1 cellular context compared by ENCODE assay signal in the genomic region with DNA sequence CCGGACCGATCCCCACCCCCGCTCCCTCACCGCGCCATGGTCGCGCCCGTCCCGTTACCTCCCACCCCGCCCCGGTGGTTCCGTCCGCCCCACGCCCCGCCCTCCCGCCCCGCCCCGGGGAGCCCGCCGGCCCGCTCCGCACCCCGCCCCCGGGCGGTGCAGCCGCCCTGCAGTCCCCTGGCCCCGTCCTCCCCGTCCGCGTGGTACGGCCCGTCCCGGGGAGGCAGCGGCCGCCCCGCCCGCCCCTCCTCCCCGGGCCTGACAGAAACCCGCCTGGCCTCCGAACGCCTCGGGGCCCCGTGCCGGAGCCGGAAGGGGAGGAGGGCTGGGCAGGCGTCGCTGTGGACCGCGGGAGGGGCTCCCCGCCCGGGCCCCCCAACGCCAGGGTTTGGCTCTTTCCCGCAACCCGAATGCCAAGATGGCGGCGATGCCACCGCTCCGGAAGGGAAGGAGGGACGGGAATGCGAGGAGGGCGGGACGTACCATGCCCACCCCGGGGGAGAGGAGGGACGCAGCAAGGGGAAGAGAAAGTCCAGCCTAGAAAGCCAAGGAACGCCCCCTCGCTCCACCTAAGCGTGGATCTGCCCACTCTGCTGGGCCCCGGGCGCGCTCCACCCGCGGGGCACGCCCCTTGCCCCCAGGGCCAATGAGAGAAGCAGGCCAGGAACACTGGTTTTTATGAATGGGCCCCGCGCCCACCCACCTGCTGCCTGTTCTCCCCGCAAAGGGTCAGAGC.
TF ChIP-seq lines count a peak whose summit lies in the region.

A gene (minus strand): TSS at position 56 of the 736 bp plus-strand sequence. CDS start 132 bp downstream, outside the sequence.

TF ChIP-seq in HepG2, 621 proteins besides CTCF, POLR2A, EP300 and RAD21 (continued from another document and continues in another):
- TF ChIP-seq, protein P1, sequence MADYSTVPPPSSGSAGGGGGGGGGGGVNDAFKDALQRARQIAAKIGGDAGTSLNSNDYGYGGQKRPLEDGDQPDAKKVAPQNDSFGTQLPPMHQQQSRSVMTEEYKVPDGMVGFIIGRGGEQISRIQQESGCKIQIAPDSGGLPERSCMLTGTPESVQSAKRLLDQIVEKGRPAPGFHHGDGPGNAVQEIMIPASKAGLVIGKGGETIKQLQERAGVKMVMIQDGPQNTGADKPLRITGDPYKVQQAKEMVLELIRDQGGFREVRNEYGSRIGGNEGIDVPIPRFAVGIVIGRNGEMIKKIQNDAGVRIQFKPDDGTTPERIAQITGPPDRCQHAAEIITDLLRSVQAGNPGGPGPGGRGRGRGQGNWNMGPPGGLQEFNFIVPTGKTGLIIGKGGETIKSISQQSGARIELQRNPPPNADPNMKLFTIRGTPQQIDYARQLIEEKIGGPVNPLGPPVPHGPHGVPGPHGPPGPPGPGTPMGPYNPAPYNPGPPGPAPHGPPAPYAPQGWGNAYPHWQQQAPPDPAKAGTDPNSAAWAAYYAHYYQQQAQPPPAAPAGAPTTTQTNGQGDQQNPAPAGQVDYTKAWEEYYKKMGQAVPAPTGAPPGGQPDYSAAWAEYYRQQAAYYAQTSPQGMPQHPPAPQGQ (CRISPR knock-in tag; IDR thresholded peaks at IDR 0.05; ENCODE audit: borderline replicate concordance), result no peak
- TF ChIP-seq MAFF (IDR thresholded peaks at IDR 0.05; ENCODE audit: low read depth, low read length) (0 out of 2 replicates have a peak, but pooled peaks have one; percentile 6), PPARG (CRISPR knock-in tag; conservative IDR thresholded peaks at IDR 0.05) (no peak; the same call in 1 of the 2 replicates), REPIN1 (CRISPR knock-in tag; IDR thresholded peaks at IDR 0.05; ENCODE audit: borderline replicate concordance, low read depth) (peak; percentile 90), TOE1 (CRISPR knock-in tag; IDR thresholded peaks at IDR 0.05) (no peak), SRSF4 (IDR thresholded peaks at IDR 0.05; ENCODE audit: low read depth, low read length, poor library complexity, severe bottlenecking) (no peak), ZNF382 (CRISPR knock-in tag; IDR thresholded peaks at IDR 0.05; ENCODE audit: borderline replicate concordance) (no peak), ZNF24 (IDR thresholded peaks at IDR 0.05) (no peak), HOXA5 (CRISPR knock-in tag; IDR thresholded peaks at IDR 0.05) (peak; percentile 90; the same call in 1 of the 2 replicates), SNAI1 (CRISPR knock-in tag; IDR thresholded peaks at IDR 0.05; ENCODE audit: borderline replicate concordance) (no peak; the same call in 1 of the 2 replicates), MIXL1 (CRISPR knock-in tag; IDR thresholded peaks at IDR 0.05) (peak; percentile 66), ETV5 (CRISPR knock-in tag; IDR thresholded peaks at IDR 0.05; ENCODE audit: borderline replicate concordance) (peak; percentile 96), ZNF558 (CRISPR knock-in tag; IDR thresholded peaks at IDR 0.05; ENCODE audit: borderline replicate concordance) (peak; percentile 61; the same call in 1 of the 2 replicates), FOSL1 (CRISPR knock-in tag; IDR thresholded peaks at IDR 0.05; ENCODE audit: borderline replicate concordance) (no peak), ZNF335 (CRISPR knock-in tag; IDR thresholded peaks at IDR 0.05) (no peak), SKI (IDR thresholded peaks at IDR 0.05; ENCODE audit: partially characterized antibody) (peak; percentile 61), ZNF317 (CRISPR knock-in tag; IDR thresholded peaks at IDR 0.05) (peak; percentile 85), PRPF4 (IDR thresholded peaks at IDR 0.05; ENCODE audit: low read depth, low read length, poor library complexity, severe bottlenecking) (no peak), HDAC6 (IDR thresholded peaks at IDR 0.05; ENCODE audit: low read depth, low read length) (no peak), MLLT10 (CRISPR knock-in tag; IDR thresholded peaks at IDR 0.05) (no peak), ZNF775 (CRISPR knock-in tag; IDR thresholded peaks at IDR 0.05; ENCODE audit: borderline replicate concordance) (peak; percentile 48; the same call in 1 of the 2 replicates), TBP (CRISPR knock-in tag; IDR thresholded peaks at IDR 0.05) (no peak), MATR3 (CRISPR knock-in tag; IDR thresholded peaks at IDR 0.05) (no peak), DNMT3B (CRISPR knock-in tag; conservative IDR thresholded peaks at IDR 0.05) (peak; percentile 86), NFKB2 (CRISPR knock-in tag; IDR thresholded peaks at IDR 0.05; ENCODE audit: borderline replicate concordance) (no peak), ZNF550 (CRISPR knock-in tag; IDR thresholded peaks at IDR 0.05; ENCODE audit: borderline replicate concordance) (no peak)
- TF ChIP-seq, protein P2, sequence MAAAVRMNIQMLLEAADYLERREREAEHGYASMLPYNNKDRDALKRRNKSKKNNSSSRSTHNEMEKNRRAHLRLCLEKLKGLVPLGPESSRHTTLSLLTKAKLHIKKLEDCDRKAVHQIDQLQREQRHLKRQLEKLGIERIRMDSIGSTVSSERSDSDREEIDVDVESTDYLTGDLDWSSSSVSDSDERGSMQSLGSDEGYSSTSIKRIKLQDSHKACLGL (CRISPR knock-in tag; IDR thresholded peaks at IDR 0.05), result no peak
- TF ChIP-seq, protein P3, sequence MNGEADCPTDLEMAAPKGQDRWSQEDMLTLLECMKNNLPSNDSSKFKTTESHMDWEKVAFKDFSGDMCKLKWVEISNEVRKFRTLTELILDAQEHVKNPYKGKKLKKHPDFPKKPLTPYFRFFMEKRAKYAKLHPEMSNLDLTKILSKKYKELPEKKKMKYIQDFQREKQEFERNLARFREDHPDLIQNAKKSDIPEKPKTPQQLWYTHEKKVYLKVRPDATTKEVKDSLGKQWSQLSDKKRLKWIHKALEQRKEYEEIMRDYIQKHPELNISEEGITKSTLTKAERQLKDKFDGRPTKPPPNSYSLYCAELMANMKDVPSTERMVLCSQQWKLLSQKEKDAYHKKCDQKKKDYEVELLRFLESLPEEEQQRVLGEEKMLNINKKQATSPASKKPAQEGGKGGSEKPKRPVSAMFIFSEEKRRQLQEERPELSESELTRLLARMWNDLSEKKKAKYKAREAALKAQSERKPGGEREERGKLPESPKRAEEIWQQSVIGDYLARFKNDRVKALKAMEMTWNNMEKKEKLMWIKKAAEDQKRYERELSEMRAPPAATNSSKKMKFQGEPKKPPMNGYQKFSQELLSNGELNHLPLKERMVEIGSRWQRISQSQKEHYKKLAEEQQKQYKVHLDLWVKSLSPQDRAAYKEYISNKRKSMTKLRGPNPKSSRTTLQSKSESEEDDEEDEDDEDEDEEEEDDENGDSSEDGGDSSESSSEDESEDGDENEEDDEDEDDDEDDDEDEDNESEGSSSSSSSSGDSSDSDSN (CRISPR knock-in tag; IDR thresholded peaks at IDR 0.05), result peak; percentile 27; the same call in 1 of the 2 replicates
- TF ChIP-seq, protein P4, sequence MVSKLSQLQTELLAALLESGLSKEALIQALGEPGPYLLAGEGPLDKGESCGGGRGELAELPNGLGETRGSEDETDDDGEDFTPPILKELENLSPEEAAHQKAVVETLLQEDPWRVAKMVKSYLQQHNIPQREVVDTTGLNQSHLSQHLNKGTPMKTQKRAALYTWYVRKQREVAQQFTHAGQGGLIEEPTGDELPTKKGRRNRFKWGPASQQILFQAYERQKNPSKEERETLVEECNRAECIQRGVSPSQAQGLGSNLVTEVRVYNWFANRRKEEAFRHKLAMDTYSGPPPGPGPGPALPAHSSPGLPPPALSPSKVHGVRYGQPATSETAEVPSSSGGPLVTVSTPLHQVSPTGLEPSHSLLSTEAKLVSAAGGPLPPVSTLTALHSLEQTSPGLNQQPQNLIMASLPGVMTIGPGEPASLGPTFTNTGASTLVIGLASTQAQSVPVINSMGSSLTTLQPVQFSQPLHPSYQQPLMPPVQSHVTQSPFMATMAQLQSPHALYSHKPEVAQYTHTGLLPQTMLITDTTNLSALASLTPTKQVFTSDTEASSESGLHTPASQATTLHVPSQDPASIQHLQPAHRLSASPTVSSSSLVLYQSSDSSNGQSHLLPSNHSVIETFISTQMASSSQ (IDR thresholded peaks at IDR 0.05; ENCODE audit: low read depth), result no peak
- TF ChIP-seq, protein P4 (CRISPR knock-in tag; IDR thresholded peaks at IDR 0.05; ENCODE audit: borderline replicate concordance), result peak; percentile 83
- TF ChIP-seq, protein P5, sequence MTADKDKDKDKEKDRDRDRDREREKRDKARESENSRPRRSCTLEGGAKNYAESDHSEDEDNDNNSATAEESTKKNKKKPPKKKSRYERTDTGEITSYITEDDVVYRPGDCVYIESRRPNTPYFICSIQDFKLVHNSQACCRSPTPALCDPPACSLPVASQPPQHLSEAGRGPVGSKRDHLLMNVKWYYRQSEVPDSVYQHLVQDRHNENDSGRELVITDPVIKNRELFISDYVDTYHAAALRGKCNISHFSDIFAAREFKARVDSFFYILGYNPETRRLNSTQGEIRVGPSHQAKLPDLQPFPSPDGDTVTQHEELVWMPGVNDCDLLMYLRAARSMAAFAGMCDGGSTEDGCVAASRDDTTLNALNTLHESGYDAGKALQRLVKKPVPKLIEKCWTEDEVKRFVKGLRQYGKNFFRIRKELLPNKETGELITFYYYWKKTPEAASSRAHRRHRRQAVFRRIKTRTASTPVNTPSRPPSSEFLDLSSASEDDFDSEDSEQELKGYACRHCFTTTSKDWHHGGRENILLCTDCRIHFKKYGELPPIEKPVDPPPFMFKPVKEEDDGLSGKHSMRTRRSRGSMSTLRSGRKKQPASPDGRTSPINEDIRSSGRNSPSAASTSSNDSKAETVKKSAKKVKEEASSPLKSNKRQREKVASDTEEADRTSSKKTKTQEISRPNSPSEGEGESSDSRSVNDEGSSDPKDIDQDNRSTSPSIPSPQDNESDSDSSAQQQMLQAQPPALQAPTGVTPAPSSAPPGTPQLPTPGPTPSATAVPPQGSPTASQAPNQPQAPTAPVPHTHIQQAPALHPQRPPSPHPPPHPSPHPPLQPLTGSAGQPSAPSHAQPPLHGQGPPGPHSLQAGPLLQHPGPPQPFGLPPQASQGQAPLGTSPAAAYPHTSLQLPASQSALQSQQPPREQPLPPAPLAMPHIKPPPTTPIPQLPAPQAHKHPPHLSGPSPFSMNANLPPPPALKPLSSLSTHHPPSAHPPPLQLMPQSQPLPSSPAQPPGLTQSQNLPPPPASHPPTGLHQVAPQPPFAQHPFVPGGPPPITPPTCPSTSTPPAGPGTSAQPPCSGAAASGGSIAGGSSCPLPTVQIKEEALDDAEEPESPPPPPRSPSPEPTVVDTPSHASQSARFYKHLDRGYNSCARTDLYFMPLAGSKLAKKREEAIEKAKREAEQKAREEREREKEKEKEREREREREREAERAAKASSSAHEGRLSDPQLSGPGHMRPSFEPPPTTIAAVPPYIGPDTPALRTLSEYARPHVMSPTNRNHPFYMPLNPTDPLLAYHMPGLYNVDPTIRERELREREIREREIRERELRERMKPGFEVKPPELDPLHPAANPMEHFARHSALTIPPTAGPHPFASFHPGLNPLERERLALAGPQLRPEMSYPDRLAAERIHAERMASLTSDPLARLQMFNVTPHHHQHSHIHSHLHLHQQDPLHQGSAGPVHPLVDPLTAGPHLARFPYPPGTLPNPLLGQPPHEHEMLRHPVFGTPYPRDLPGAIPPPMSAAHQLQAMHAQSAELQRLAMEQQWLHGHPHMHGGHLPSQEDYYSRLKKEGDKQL (CRISPR knock-in tag; IDR thresholded peaks at IDR 0.05; ENCODE audit: low read depth), result 0 out of 2 replicates have a peak, but pooled peaks have one; percentile 3
- TF ChIP-seq, protein P6, sequence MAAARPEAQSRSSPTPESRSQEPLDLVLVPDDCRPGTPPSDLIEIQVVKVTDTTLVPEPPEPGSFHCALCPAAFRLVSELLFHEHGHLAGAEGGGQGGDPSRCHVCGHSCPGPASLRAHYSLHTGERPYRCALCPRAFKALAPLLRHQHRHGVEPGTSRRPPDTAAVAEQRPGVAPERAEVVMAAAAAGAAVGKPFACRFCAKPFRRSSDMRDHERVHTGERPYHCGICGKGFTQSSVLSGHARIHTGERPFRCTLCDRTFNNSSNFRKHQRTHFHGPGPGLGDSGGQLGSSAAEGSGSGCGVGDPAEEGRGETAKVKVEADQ (CRISPR knock-in tag; IDR thresholded peaks at IDR 0.05; ENCODE audit: borderline replicate concordance), result peak; percentile 35; the same call in 1 of the 2 replicates
- TF ChIP-seq, protein P7, sequence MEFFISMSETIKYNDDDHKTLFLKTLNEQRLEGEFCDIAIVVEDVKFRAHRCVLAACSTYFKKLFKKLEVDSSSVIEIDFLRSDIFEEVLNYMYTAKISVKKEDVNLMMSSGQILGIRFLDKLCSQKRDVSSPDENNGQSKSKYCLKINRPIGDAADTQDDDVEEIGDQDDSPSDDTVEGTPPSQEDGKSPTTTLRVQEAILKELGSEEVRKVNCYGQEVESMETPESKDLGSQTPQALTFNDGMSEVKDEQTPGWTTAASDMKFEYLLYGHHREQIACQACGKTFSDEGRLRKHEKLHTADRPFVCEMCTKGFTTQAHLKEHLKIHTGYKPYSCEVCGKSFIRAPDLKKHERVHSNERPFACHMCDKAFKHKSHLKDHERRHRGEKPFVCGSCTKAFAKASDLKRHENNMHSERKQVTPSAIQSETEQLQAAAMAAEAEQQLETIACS (CRISPR knock-in tag; IDR thresholded peaks at IDR 0.05), result peak; percentile 64; the same call in 1 of the 2 replicates
- TF ChIP-seq, protein P8, sequence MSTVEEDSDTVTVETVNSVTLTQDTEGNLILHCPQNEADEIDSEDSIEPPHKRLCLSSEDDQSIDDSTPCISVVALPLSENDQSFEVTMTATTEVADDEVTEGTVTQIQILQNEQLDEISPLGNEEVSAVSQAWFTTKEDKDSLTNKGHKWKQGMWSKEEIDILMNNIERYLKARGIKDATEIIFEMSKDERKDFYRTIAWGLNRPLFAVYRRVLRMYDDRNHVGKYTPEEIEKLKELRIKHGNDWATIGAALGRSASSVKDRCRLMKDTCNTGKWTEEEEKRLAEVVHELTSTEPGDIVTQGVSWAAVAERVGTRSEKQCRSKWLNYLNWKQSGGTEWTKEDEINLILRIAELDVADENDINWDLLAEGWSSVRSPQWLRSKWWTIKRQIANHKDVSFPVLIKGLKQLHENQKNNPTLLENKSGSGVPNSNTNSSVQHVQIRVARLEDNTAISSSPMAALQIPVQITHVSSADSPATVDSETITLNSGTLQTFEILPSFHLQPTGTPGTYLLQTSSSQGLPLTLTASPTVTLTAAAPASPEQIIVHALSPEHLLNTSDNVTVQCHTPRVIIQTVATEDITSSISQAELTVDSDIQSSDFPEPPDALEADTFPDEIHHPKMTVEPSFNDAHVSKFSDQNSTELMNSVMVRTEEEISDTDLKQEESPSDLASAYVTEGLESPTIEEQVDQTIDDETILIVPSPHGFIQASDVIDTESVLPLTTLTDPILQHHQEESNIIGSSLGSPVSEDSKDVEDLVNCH (CRISPR knock-in tag; IDR thresholded peaks at IDR 0.05), result no peak
